Comparison of ENCODE assay signal across 9 cellular contexts in the genomic region with DNA sequence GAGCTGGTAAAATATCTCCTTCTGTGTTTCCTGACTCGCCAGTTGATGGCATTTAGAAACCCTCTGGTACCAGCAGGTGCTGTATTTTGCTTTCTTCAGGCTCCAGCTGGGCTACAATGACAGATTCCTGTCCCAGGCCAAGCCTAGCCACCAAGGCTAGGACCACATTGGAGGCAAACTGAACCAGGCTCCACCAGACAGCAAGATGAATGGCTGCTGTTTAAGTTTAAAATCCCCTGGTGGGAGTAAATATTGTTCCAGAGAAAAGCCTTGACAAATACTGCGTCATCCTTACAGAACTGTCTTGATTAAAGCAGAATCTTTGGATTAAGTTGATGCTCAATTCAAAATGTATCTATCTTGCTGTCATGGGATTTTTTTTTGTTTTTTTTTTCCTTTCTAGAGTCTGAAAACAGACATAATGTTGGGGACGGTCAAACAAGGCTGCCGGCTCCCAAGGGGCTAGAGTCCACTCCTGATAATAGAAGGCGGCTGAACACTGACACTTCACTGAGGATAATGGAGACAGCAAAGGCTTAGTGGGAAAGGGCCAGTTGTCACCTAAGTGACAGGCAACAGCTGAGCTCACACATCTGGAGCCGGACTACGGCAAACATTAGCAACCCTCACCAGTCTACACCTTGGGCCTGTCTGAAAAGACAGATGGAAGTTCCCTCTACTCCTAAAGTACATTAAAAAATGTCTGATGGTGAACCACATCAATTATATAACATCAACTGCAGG. TPM values are rescaled to one million over a fixed set of nuclear protein-coding genes. Genes with fewer than 3 reads are reported as not detected.
DNase-seq lines count a peak whose midpoint lies in the region; ATAC-seq and TF ChIP-seq lines count a peak whose summit lies in the region.
"Had no signal": no experiment of that assay in that cellular context is flagged by ENCODE, and none has a peak within 500 bp of the region (broad histone marks: within the 10 kb centered on the region; RNA-seq: fewer than 3 reads in every experiment).

No MANE protein-coding gene starts in this region.

- peaks cover 26% of the 10 kb centered on the region for H3K27me3 ChIP-seq in A673 (replicated peaks; ENCODE audit: insufficient read depth, low read depth, low read length, poor library complexity)

- BruUV-seq in A673 (replicated peaks; lab: Mats Ljungman, UMichigan), result no TSS peak

- DNase-seq in A673 (ENCODE audit: low spot score) (peak; percentile 47), choroid plexus epithelial cell (ENCODE audit: low read depth) (peak; percentile 42), myocyte (ENCODE audit: low read depth) (peak; percentile 73), A172 (ENCODE audit: low spot score) (no peak), NCI-H526 (lab: John Stamatoyannopoulos, UW) (no peak), H4 (ENCODE audit: low spot score) (no peak)
- DNase-seq: DND-41 had no signal

- intact Hi-C loops in A673 (cut with micrococcal nuclease; ENCODE audit: unreplicated experiment), result loop anchor here (5.0 kb wide), 3 partner anchors 105 to 750 kb away; no protein-coding TSS in a partner anchor

- no peak for TF ChIP-seq RAD21 in Ishikawa (IDR thresholded peaks at IDR 0.05; ENCODE audit: low read depth)

- H3K27ac ChIP-seq in A673 (ENCODE audit: low read depth, low read length, poor library complexity, severe bottlenecking), result no peak overlapping the region

- H3K4me3 ChIP-seq in A673 (ENCODE audit: low read depth, low read length, poor library complexity, severe bottlenecking) (no peak overlapping the region), choroid plexus epithelial cell (ENCODE audit: low read depth, low read length) (peak overlapping the region; percentile 91)

- no peaks in the 10 kb centered on the region for H3K36me3 ChIP-seq in A673 (ENCODE audit: insufficient read depth, low read length, poor library complexity, severe bottlenecking)

- TF ChIP-seq EP300 in Ishikawa (IDR thresholded peaks at IDR 0.05; ENCODE audit: borderline replicate concordance), result no peak

- no peaks in the 10 kb centered on the region for H3K9me3 ChIP-seq in A673 (ENCODE audit: low read depth, low read length, poor library complexity, severe bottlenecking)

- no peak for TF ChIP-seq CTCF in A673 (conservative IDR thresholded peaks at IDR 0.05; ENCODE audit: low read depth, low read length)
- no peak for TF ChIP-seq CTCF in choroid plexus epithelial cell (conservative IDR thresholded peaks at IDR 0.05; ENCODE audit: low read depth, low read length)

- CTCF ChIA-PET in A673 (lab: Charles Lee), result no interaction called here

- POLR2A ChIA-PET in A673 (lab: Charles Lee; ENCODE audit: low non-redundant PET), result no interaction called here

- H3K4me1 ChIP-seq in A673 (ENCODE audit: insufficient read depth, low read length, poor library complexity, severe bottlenecking), result peaks cover 26% of the 10 kb centered on the region

- ATAC-seq in HG02981 (IDR thresholded peaks at IDR 0.05; ENCODE audit: unreplicated experiment), result no peak

TF ChIP-seq in Ishikawa, 13 proteins besides CTCF, POLR2A, EP300 and RAD21:
- TF ChIP-seq FOXM1 (IDR thresholded peaks at IDR 0.05; ENCODE audit: borderline replicate concordance, low read depth), result no peak
- TF ChIP-seq, protein P1, sequence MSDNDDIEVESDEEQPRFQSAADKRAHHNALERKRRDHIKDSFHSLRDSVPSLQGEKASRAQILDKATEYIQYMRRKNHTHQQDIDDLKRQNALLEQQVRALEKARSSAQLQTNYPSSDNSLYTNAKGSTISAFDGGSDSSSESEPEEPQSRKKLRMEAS (IDR thresholded peaks at IDR 0.05), result no peak
- no peak for TF ChIP-seq YY1 (IDR thresholded peaks at IDR 0.05; ENCODE audit: low read depth)
- no peak for TF ChIP-seq EGR1 (IDR thresholded peaks at IDR 0.05)
- TF ChIP-seq TCF12 (IDR thresholded peaks at IDR 0.05; ENCODE audit: low read depth), result no peak
- TF ChIP-seq CREB1 (IDR thresholded peaks at IDR 0.05; ENCODE audit: low read depth), result no peak
- peak; percentile 84 for TF ChIP-seq CEBPB (IDR thresholded peaks at IDR 0.05)
- no peak for TF ChIP-seq NFIC (IDR thresholded peaks at IDR 0.05)

RNA-seq across cellular contexts. Expression of gene PRICKLE1, which starts 1.8 kb away (rescaled TPM):
- 0.70 and 1.1 TPM in 2 replicates for total RNA-seq in A673 (2021)
- total RNA-seq in myocyte, result 12.3 and 15.6 TPM in 2 replicates
- 31.9 TPM for polyA plus RNA-seq in myocyte (2012)
- 4.1 and 77.2 TPM in 2 replicates for total RNA-seq in A172 (2014; rRNA removed; shearing (Covaris generic))
- total RNA-seq in H4 (2014; rRNA removed; shearing (Covaris generic)), result 1.1 and 1.8 TPM in 2 replicates

Comparison
In these comparisons a context has a peak if more than half of its experiments do, and no peak if none do; other contexts are left out.
1. DNase-seq: peak in A673 (single experiment), choroid plexus epithelial cell (single experiment) and myocyte (single experiment); none in A172 (single experiment), NCI-H526 (0 of 2) and H4 (single experiment).